ENCODE assay signal across 24 cellular contexts in genomic region chr2:38215993-38216392, GRCh38.
DNase-seq lines count a peak whose midpoint lies in the region; ATAC-seq, FAIRE-seq and TF ChIP-seq lines count a peak whose summit lies in the region.
"Had no signal": no experiment of that assay in that cellular context is flagged by ENCODE, and none has a peak within 500 bp of the region (broad histone marks: within the 10 kb centered on the region; RNA-seq: fewer than 3 reads in every experiment).

No MANE protein-coding gene starts in this region.

- POLR2A ChIA-PET in PC-3 (lab: Charles Lee; ENCODE audit: unreplicated experiment) (no interaction called here), A673 (lab: Charles Lee; ENCODE audit: low non-redundant PET) (no interaction called here)

- no peaks in the 10 kb centered on the region for H3K27me3 ChIP-seq in PC-3 (ENCODE audit: low read length)
- no peaks in the 10 kb centered on the region for H3K27me3 ChIP-seq in keratinocyte (ENCODE audit: control insufficient read depth, extremely low read depth, insufficient read depth, low read length)
- H3K27me3 ChIP-seq in A673 (replicated peaks; ENCODE audit: insufficient read depth, low read depth, low read length, poor library complexity) = no peaks in the 10 kb centered on the region
- H3K27me3 ChIP-seq: BE2C, brain microvascular endothelial cell, hepatocyte, MG63, ovary had no signal

- 0 out of 2 replicates have a peak, but pooled peaks cover 5% of the 10 kb centered on the region for H3K9me3 ChIP-seq in PC-3 (ENCODE audit: low read length)
- no peaks in the 10 kb centered on the region for H3K9me3 ChIP-seq in keratinocyte (ENCODE audit: control insufficient read depth, low read depth, low read length)
- H3K9me3 ChIP-seq in A673 (ENCODE audit: low read depth, low read length, poor library complexity, severe bottlenecking) = no peaks in the 10 kb centered on the region
- H3K9me3 ChIP-seq: BE2C, ovary had no signal

- H3F3A ChIP-seq in PC-3 (ENCODE audit: low read length, unreplicated experiment) = no peaks in the 10 kb centered on the region

- ATAC-seq in PC-3 (peak; percentile 42), GM21390 (IDR thresholded peaks at IDR 0.05; ENCODE audit: unreplicated experiment) (no peak), GM21360 (IDR thresholded peaks at IDR 0.05; ENCODE audit: unreplicated experiment) (no peak)
- ATAC-seq: activated naive CD4-positive, alpha-beta T cell treated with anti-CD3 and anti-CD28 coated beads, Interleukin-2, amount 50 U/mL, for 72 hours; Right ventricle myocardium inferior; stimulated activated naive CD8-positive, alpha-beta T cell treated with anti-CD3 and anti-CD28 coated beads, Interleukin-15, Interleukin-2, amounts not matched to agents 100 U/mL and 50 U/mL, for 24 hours had no signal

- no peaks in the 10 kb centered on the region for H3K9me2 ChIP-seq in PC-3 (replicated peaks; ENCODE audit: low read length)

- peaks cover 18% of the 10 kb centered on the region for H3K4me1 ChIP-seq in PC-3 (ENCODE audit: insufficient read depth, low read length)
- peaks cover 10% of the 10 kb centered on the region for H3K4me1 ChIP-seq in keratinocyte (ENCODE audit: control insufficient read depth, extremely low read depth, insufficient read depth, low read length)
- no peaks in the 10 kb centered on the region for H3K4me1 ChIP-seq in A673 (ENCODE audit: insufficient read depth, low read length, poor library complexity, severe bottlenecking)
- H3K4me1 ChIP-seq: tibial artery had no signal

- no peaks in the 10 kb centered on the region for H3K9me1 ChIP-seq in keratinocyte (ENCODE audit: control insufficient read depth, extremely low read depth, insufficient read depth, low read length)

- dilution Hi-C loops in keratinocyte (cut with MboI; ENCODE audit: extremely low pct_ligation_motif_present, low sequenced_read_pairs) = no loop called here

- peak overlapping the region; percentile 58 for H3K27ac ChIP-seq in PC-3 (ENCODE audit: low read length)
- no peak overlapping the region for H3K27ac ChIP-seq in keratinocyte (ENCODE audit: control insufficient read depth, insufficient read depth, low read length)
- no peak overlapping the region for H3K27ac ChIP-seq in A673 (ENCODE audit: low read depth, low read length, poor library complexity, severe bottlenecking)
- H3K27ac ChIP-seq: brain microvascular endothelial cell, hepatocyte, ovary, tibial artery had no signal

- intact Hi-C loops in PC-3 (cut with micrococcal nuclease) (no loop called here), A673 (cut with micrococcal nuclease; ENCODE audit: unreplicated experiment) (no loop called here)

- H3K36me3 ChIP-seq in PC-3 (ENCODE audit: low read depth, low read length) = no peaks in the 10 kb centered on the region
- H3K36me3 ChIP-seq in keratinocyte (ENCODE audit: control insufficient read depth in 2 of 2, extremely low read depth in 1 of 2, insufficient read depth in 2 of 2, low read length in 2 of 2) = no peaks in the 10 kb centered on the region
- H3K36me3 ChIP-seq in A673 (ENCODE audit: insufficient read depth, low read length, poor library complexity, severe bottlenecking) = no peaks in the 10 kb centered on the region
- H3K36me3 ChIP-seq: BE2C, brain microvascular endothelial cell, ovary, tibial artery had no signal

- DNase-seq in GM12891 (ENCODE audit: insufficient read length, low spot score) (no peak), PC-3 (peak; percentile 87), dedifferentiated amniotic fluid mesenchymal stem cell (ENCODE audit: extremely low spot score) (peak; percentile 54), keratinocyte (ENCODE audit: low read depth, low spot score) (no peak), NCI-H748 treated with DMSO at 0.1 percent for 48 hours (lab: John Stamatoyannopoulos, UW) (no peak), A673 (ENCODE audit: low spot score) (no peak)
- DNase-seq: BE2C; brain microvascular endothelial cell; COR-L47; EL; H7; islet precursor cell; MG63; NCI-H146; NCI-H2227 treated with DMSO at 0.1 percent for 48 hours; ovary; stimulated activated CD4-positive, alpha-beta T cell treated with anti-CD3 and anti-CD28 coated beads, Interleukin-1b, Interleukin-23, amount 100 ng/mL, for 48 hours; stimulated activated naive CD8-positive, alpha-beta T cell treated with anti-CD3 and anti-CD28 coated beads, Interleukin-15, Interleukin-2, amounts not matched to agents 100 U/mL and 50 U/mL, for 24 hours; tibial artery had no signal

- BruUV-seq in PC-3 (replicated peaks; lab: Mats Ljungman, UMichigan) (no TSS peak), A673 (replicated peaks; lab: Mats Ljungman, UMichigan) (no TSS peak)

- FAIRE-seq in GM12891 (lab: Jason Lieb, UNC) (peak; percentile 16), keratinocyte (lab: Jason Lieb, UNC) (peak; percentile 44)

- H3K79me2 ChIP-seq in PC-3 (ENCODE audit: low read length) = no peaks in the 10 kb centered on the region
- no peaks in the 10 kb centered on the region for H3K79me2 ChIP-seq in keratinocyte (ENCODE audit: control insufficient read depth, insufficient read depth, low read length)
- H3K79me2 ChIP-seq: hepatocyte had no signal

- no peak overlapping the region for H3K9ac ChIP-seq in PC-3 (ENCODE audit: low read length)
- no peak overlapping the region for H3K9ac ChIP-seq in keratinocyte (ENCODE audit: control insufficient read depth, extremely low read depth, insufficient read depth, low read length)

- H2AFZ ChIP-seq in PC-3 (ENCODE audit: low read length) (no peak overlapping the region), keratinocyte (ENCODE audit: control insufficient read depth, low read length) (no peak overlapping the region)
- H2AFZ ChIP-seq: hepatocyte had no signal

- no peak for TF ChIP-seq CTCF in PC-3 (conservative IDR thresholded peaks at IDR 0.05; ENCODE audit: low read depth, low read length)
- TF ChIP-seq CTCF in keratinocyte (optimal IDR thresholded peaks at IDR 0.05 in 1 of 3, IDR thresholded peaks at IDR 0.05 in 1 of 3, conservative IDR thresholded peaks at IDR 0.05 in 1 of 3; ENCODE audit: extremely low read depth in 1 of 3, insufficient read depth in 2 of 3, low read length in 3 of 3) = no peak
- no peak for TF ChIP-seq CTCF in A673 (conservative IDR thresholded peaks at IDR 0.05; ENCODE audit: low read depth, low read length)

- no peak for TF ChIP-seq POLR2A in GM12891 (IDR thresholded peaks at IDR 0.05; ENCODE audit: low read depth, low read length)

- CTCF ChIA-PET in PC-3 (lab: Charles Lee) (no interaction called here), A673 (lab: Charles Lee) (no interaction called here)

- H3K4me2 ChIP-seq in PC-3 (ENCODE audit: low read length) (no peak overlapping the region), keratinocyte (ENCODE audit: control insufficient read depth, extremely low read depth, insufficient read depth, low read depth, low read length) (no peak overlapping the region)
- H3K4me2 ChIP-seq: hepatocyte had no signal

- no peak overlapping the region for H3K4me3 ChIP-seq in PC-3 (ENCODE audit: low read length)
- no peak overlapping the region for H3K4me3 ChIP-seq in keratinocyte (ENCODE audit: control insufficient read depth in 2 of 3, extremely low read depth in 1 of 3, insufficient read depth in 2 of 3, low read depth in 1 of 3, low read length in 3 of 3)
- H3K4me3 ChIP-seq in A673 (ENCODE audit: low read depth, low read length, poor library complexity, severe bottlenecking) = no peak overlapping the region
- H3K4me3 ChIP-seq: hepatocyte, MG63, ovary, tibial artery had no signal

- no peaks in the 10 kb centered on the region for H4K20me1 ChIP-seq in PC-3 (ENCODE audit: low read length)
- no peaks in the 10 kb centered on the region for H4K20me1 ChIP-seq in keratinocyte (ENCODE audit: control insufficient read depth, extremely low read depth, insufficient read depth, low read length)

TF ChIP-seq in GM12891, 5 proteins besides CTCF, POLR2A, EP300 and RAD21:
- TF ChIP-seq POLR2AphosphoS5 (IDR thresholded peaks at IDR 0.05; ENCODE audit: low read depth, low read length) (no peak), TAF1 (IDR thresholded peaks at IDR 0.05; ENCODE audit: low read depth, low read length) (no peak), POU2F2 (IDR thresholded peaks at IDR 0.05; ENCODE audit: low read depth, low read length) (no peak), SPI1 (IDR thresholded peaks at IDR 0.05; ENCODE audit: low read depth, low read length) (no peak), PAX5 (IDR thresholded peaks at IDR 0.05; ENCODE audit: insufficient read depth, low read length, severe bottlenecking) (no peak)

Comparison
In these comparisons a context has a peak if more than half of its experiments do, and no peak if none do; other contexts are left out.
1. DNase-seq: peak in PC-3 (single experiment) and dedifferentiated amniotic fluid mesenchymal stem cell (single experiment); none in GM12891 (single experiment), keratinocyte (single experiment), NCI-H748 treated with DMSO at 0.1 percent for 48 hours (single experiment) and A673 (single experiment).